In the genomic region with DNA sequence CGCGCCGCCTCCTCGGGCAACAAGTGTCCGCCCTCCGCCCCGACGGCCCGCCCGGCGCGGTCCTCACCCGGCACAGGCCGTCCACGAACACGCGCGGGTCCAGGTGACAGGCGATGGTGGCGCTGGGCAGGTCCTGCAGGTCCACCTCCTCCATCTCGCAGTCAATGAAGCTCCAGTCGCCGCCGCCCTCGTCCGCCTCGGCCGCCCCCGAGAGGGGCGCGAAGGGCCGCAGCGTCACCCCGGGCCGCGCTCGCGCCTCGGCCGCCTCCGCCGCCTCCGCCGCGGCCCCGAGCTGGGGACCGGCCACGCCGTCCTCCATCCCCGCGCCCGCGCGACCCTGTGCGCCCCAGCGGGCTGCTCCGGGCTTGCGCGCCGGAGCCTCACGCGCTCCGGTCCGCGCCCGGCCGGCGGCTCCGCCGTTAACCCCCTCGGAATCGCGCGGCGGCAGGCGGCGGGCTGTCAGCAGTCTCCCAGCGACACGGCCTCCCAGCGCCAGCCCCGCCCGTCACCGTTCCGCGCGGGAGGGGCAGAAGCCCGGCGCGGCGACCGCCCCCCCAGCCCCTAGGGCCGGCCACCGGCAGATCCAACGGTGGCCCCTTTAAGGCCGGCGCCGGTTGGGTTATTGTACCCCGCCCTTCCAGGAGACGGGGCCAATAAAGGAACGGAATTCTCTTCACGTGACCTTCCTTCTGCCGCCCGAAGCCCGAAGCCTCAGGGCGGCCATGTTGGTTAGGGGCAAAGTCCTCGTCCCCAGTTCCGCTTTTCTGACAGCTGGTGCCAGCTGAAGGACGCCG, we compare ENCODE assay signal across 8 cellular contexts. TPM values are rescaled to one million over a fixed set of nuclear protein-coding genes. Genes with fewer than 3 reads are reported as not detected.
A peak's percentile ranks its signal among the peaks of the same experiment; 100 is the strongest.
DNase-seq lines count a peak whose midpoint lies in the region; ATAC-seq and TF ChIP-seq lines count a peak whose summit lies in the region.

A gene (minus strand): TSS at position 421 of the 794 bp plus-strand sequence. CDS start 102 bp downstream, at position 319.

- H3K4me1 Mint-ChIP-seq in activated naive CD8-positive, alpha-beta T cell treated with anti-CD3 and anti-CD28 coated beads for 36 hours: peaks cover 29% of the 10 kb centered on the region

- no peaks in the 10 kb centered on the region for H3K36me3 Mint-ChIP-seq in activated naive CD8-positive, alpha-beta T cell treated with anti-CD3 and anti-CD28 coated beads for 36 hours

- peak; percentile 96 for ATAC-seq in HG02623 (IDR thresholded peaks at IDR 0.05; ENCODE audit: unreplicated experiment)
- ATAC-seq in omental fat pad (ENCODE audit: low FRiP score): peak; percentile 93

- H3K9me3 Mint-ChIP-seq in activated naive CD8-positive, alpha-beta T cell treated with anti-CD3 and anti-CD28 coated beads for 36 hours: no peaks in the 10 kb centered on the region

- TF ChIP-seq CTCF in GM10266 (IDR thresholded peaks at IDR 0.05; ENCODE audit: control insufficient read depth, insufficient read depth, low read depth, missing control alignments) (no peak), omental fat pad (IDR thresholded peaks at IDR 0.05) (no peak)

- peak within 1 kb of the TSS; percentile 83 for H3K4me3 Mint-ChIP-seq in activated naive CD8-positive, alpha-beta T cell treated with anti-CD3 and anti-CD28 coated beads for 36 hours

- peak within 1 kb of the TSS; percentile 87 for H3K27ac ChIP-seq in temporal lobe (ENCODE audit: low read depth, low read length)

- DNase-seq in GM10266 (ENCODE audit: extremely low spot score) (peak; percentile 94), NCI-H1092 treated with DMSO at 0.1 percent for 48 hours (lab: John Stamatoyannopoulos, UW) (peak; percentile 98), SKM-1 treated with dmso at 0.1 percent for 144 hours (lab: John Stamatoyannopoulos, UW; ENCODE audit: unreplicated experiment) (peak; percentile 95), glomerular visceral epithelial cell (ENCODE audit: extremely low spot score) (peak; percentile 92), omental fat pad (ENCODE audit: low spot score) (peak; percentile 52)
- peak; percentile 86 for DNase-seq in activated naive CD8-positive, alpha-beta T cell treated with anti-CD3 and anti-CD28 coated beads for 36 hours

- no peaks in the 10 kb centered on the region for H3K27me3 Mint-ChIP-seq in activated naive CD8-positive, alpha-beta T cell treated with anti-CD3 and anti-CD28 coated beads for 36 hours

- peak within 1 kb of the TSS; percentile 73 for H3K27ac Mint-ChIP-seq in activated naive CD8-positive, alpha-beta T cell treated with anti-CD3 and anti-CD28 coated beads for 36 hours

RNA-seq across cellular contexts. Expression of the gene that starts here (rescaled TPM):
- 10 to 100 TPM; 11.5 to 13.2 TPM for total RNA-seq in activated naive CD8-positive, alpha-beta T cell treated with anti-CD3 and anti-CD28 coated beads for 36 hours
- total RNA-seq in omental fat pad (10 to 100 TPM; 62.6 to 73.5 (median 68.7) TPM), temporal lobe (65.2 TPM)

Comparison
In these comparisons a context has a peak if more than half of its experiments do, and no peak if none do; other contexts are left out.
1. Peak in every context shown above with its lines: DNase-seq, ATAC-seq and H3K27ac ChIP-seq.